13 cellular contexts compared by ENCODE assay signal in genomic region chr3:188832961-188833615, GRCh38.
A peak's percentile ranks its signal among the peaks of the same experiment; 100 is the strongest.
DNase-seq lines count a peak whose midpoint lies in the region; TF ChIP-seq lines count a peak whose summit lies in the region.
"Had no signal": no experiment of that assay in that cellular context is flagged by ENCODE, and none has a peak within 500 bp of the region (broad histone marks: within the 10 kb centered on the region; RNA-seq: fewer than 3 reads in every experiment).

No MANE protein-coding gene starts in this region.

- 72% methylated on average over 4 of the region's 4 CpGs for WGBS in smooth muscle cell (ENCODE audit: low lambda C conversion rate)

- no peak overlapping the region for H2AFZ ChIP-seq in smooth muscle cell (ENCODE audit: low read depth)

- no peaks in the 10 kb centered on the region for H3K4me1 ChIP-seq in smooth muscle cell (ENCODE audit: low read depth)
- H3K4me1 ChIP-seq: pancreas had no signal

- no peaks in the 10 kb centered on the region for H3K27me3 ChIP-seq in smooth muscle cell (ENCODE audit: low read depth)
- H3K27me3 ChIP-seq: MG63, pancreas had no signal

- no peak overlapping the region for H3K4me2 ChIP-seq in smooth muscle cell

- H3K79me2 ChIP-seq in smooth muscle cell (ENCODE audit: low read depth): peaks cover 6% of the 10 kb centered on the region

- no peak overlapping the region for H3K27ac Mint-ChIP-seq in progenitor cell of endocrine pancreas
- H3K27ac Mint-ChIP-seq: CD4-positive, CD25-positive, alpha-beta regulatory T cell had no signal

- peaks cover 6% of the 10 kb centered on the region for H3K4me1 Mint-ChIP-seq in progenitor cell of endocrine pancreas (ENCODE audit: low read depth)

- no peak overlapping the region for H3K4me3 Mint-ChIP-seq in progenitor cell of endocrine pancreas (ENCODE audit: low read depth)
- H3K4me3 Mint-ChIP-seq: CD4-positive, CD25-positive, alpha-beta regulatory T cell had no signal

- H3K9ac ChIP-seq in smooth muscle cell (ENCODE audit: low read depth): no peak overlapping the region

- TF ChIP-seq CTCF in VCaP (conservative IDR thresholded peaks at IDR 0.05) (no peak), fibroblast of villous mesenchyme (IDR thresholded peaks at IDR 0.05; ENCODE audit: insufficient read depth, low read depth, low read length) (no peak), smooth muscle cell (IDR thresholded peaks at IDR 0.05; ENCODE audit: borderline replicate concordance, insufficient read depth, poor library complexity, severe bottlenecking) (no peak), progenitor cell of endocrine pancreas (IDR thresholded peaks at IDR 0.05; ENCODE audit: unreplicated experiment) (no peak)

- H3K36me3 ChIP-seq in smooth muscle cell (ENCODE audit: low read depth): no peaks in the 10 kb centered on the region
- H3K36me3 ChIP-seq: MG63, pancreas had no signal

- DNase-seq in ELF-1 (ENCODE audit: low read depth, low spot score) (peak; percentile 78), fibroblast of villous mesenchyme (ENCODE audit: low read depth) (peak; percentile 65), smooth muscle cell (lab: John Stamatoyannopoulos, UW; ENCODE audit: unreplicated experiment) (no peak), nucleus accumbens (lab: John Stamatoyannopoulos, UW) (no peak), progenitor cell of endocrine pancreas (ENCODE audit: low spot score, unreplicated experiment) (no peak), superior temporal gyrus (ENCODE audit: extremely low spot score) (no peak)
- DNase-seq: activated gamma-delta T cell treated with Interleukin-2 at 50 U/mL for 16 hours; CD4-positive, CD25-positive, alpha-beta regulatory T cell; MG63; NCI-H2107; pancreas had no signal

- peaks cover 48% of the 10 kb centered on the region for H4K20me1 ChIP-seq in smooth muscle cell (ENCODE audit: low read depth)

- H3K27ac ChIP-seq in VCaP (peak overlapping the region; percentile 63), smooth muscle cell (ENCODE audit: low read depth) (peak overlapping the region; percentile 2)
- H3K27ac ChIP-seq: pancreas had no signal

- H3F3A ChIP-seq in smooth muscle cell (ENCODE audit: low read depth): peaks cover 5% of the 10 kb centered on the region

- no peaks in the 10 kb centered on the region for H3K36me3 Mint-ChIP-seq in progenitor cell of endocrine pancreas (ENCODE audit: insufficient read depth)
- H3K36me3 Mint-ChIP-seq: brain; CD4-positive, CD25-positive, alpha-beta regulatory T cell had no signal

- H3K9me3 Mint-ChIP-seq in progenitor cell of endocrine pancreas (ENCODE audit: low read depth): no peaks in the 10 kb centered on the region
- H3K9me3 Mint-ChIP-seq: CD4-positive, CD25-positive, alpha-beta regulatory T cell had no signal

- H3K27me3 Mint-ChIP-seq in progenitor cell of endocrine pancreas: no peaks in the 10 kb centered on the region
- H3K27me3 Mint-ChIP-seq: CD4-positive, CD25-positive, alpha-beta regulatory T cell had no signal

- H3K4me3 ChIP-seq in fibroblast of villous mesenchyme (ENCODE audit: low read depth, low read length) (no peak overlapping the region), smooth muscle cell (no peak overlapping the region)
- H3K4me3 ChIP-seq: MG63, pancreas had no signal

- no peaks in the 10 kb centered on the region for H3K9me3 ChIP-seq in smooth muscle cell (replicated peaks; ENCODE audit: low read depth)
- H3K9me3 ChIP-seq: pancreas had no signal

Comparison
In these comparisons a context has a peak if more than half of its experiments do, and no peak if none do; other contexts are left out.
1. DNase-seq: peak in ELF-1 (single experiment) and fibroblast of villous mesenchyme (single experiment); none in smooth muscle cell (single experiment), nucleus accumbens (0 of 56), progenitor cell of endocrine pancreas (single experiment) and superior temporal gyrus (single experiment).